ENCODE assay signal across 21 cellular contexts in the genomic region with DNA sequence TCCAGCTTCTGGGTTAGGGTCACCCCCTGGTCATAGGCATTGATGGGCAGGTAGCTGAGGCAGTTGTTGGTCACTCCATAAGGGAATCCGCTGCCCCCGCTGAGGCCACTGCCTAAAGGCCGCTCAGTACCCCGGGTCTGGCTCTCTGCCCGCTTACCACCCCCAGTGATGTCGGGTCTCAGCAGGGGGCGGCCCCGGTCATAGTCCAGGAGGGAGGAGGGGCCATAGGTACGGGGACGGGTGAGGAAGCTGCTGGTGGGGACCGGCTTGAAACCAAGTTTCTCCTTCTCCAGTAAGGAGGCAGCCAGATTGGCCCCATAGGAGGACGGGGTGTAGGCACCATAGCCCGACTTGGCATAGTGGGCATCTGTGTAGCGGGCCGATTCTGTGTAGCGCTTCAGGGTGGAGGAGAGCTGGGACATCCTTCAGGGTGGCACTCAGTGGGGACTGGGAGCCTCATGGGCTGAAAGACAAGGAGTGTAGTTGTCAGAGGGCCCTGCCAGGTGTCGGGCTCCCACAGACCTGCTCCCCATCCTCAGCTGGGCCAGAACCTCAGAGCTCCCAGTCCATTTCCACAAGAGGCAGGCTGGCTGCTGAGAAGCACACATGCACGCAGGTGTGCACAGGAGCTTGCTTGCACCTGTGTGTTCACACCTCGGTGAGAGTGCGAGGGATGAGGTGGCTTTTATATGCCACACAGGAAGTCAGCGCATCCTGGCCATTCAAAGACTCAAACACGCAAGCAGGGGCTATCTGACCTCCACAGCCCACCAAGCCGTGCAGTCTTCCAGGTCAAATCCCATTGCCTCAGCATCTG. TPM values are rescaled to one million over a fixed set of nuclear protein-coding genes. Genes with fewer than 3 reads are reported as not detected.
DNase-seq lines count a peak whose midpoint lies in the region; ATAC-seq and TF ChIP-seq lines count a peak whose summit lies in the region.
"Had no signal": no experiment of that assay in that cellular context is flagged by ENCODE, and none has a peak within 500 bp of the region (broad histone marks: within the 10 kb centered on the region; RNA-seq: fewer than 3 reads in every experiment).

No MANE protein-coding gene starts in this region.

- H3K27me3 ChIP-seq in right atrium auricular region: no peaks in the 10 kb centered on the region
- H3K27me3 ChIP-seq: adrenal gland, breast epithelium, hepatocyte, neural progenitor cell, SJCRH30 had no signal

- peak; percentile 37 for ATAC-seq in activated naive CD8-positive, alpha-beta T cell treated with anti-CD3 and anti-CD28 coated beads, Interleukin-2, amount 10 ng/mL, durations not matched to agents 7 days and 5 days (ENCODE audit: low read depth)
- ATAC-seq in HG03432 (IDR thresholded peaks at IDR 0.05; ENCODE audit: unreplicated experiment): no peak

- no peaks in the 10 kb centered on the region for H3K9me3 ChIP-seq in right atrium auricular region
- H3K9me3 ChIP-seq: adrenal gland, breast epithelium, SJCRH30 had no signal

- H3K9me3 Mint-ChIP-seq in activated naive CD8-positive, alpha-beta T cell treated with anti-CD3 and anti-CD28 coated beads, Interleukin-2, amount 10 ng/mL, durations not matched to agents 7 days and 5 days: no peaks in the 10 kb centered on the region
- H3K9me3 Mint-ChIP-seq in activated naive CD8-positive, alpha-beta T cell treated with anti-CD3 and anti-CD28 coated beads for 36 hours: no peaks in the 10 kb centered on the region
- H3K9me3 Mint-ChIP-seq: activated T-helper 2 cell treated with anti-CD3 and anti-CD28 coated beads, Interferon-gamma antibody, Interleukin-2, Interleukin-4, amounts not matched to agents 10 μg/mL and 5 μg/mL and 100 μg/mL, durations not matched to agents 14 hours and 24 hours and 36 hours; dendritic cell treated with granulocyte-macrophage colony-stimulating factor and Interleukin-4, amounts not matched to agents 40 ng/mL and 50 ng/mL, for 4 days; neural progenitor cell; T-helper 1 cell treated with Interleukin-12 subunit alpha and Interleukin-12 subunit beta and Interleukin-4 antibody, amounts not matched to agents 30 μg/mL and 1 μg/mL, for 36 hours had no signal

- H3K27ac ChIP-seq in right atrium auricular region (peak overlapping the region; percentile 94), substantia nigra (ENCODE audit: low read depth, low read length, poor library complexity, severe bottlenecking) (peak overlapping the region; percentile 100)
- H3K27ac ChIP-seq: C4-2B, hepatocyte, neural progenitor cell, SJCRH30 had no signal

- TF ChIP-seq CTCF in right atrium auricular region (IDR thresholded peaks at IDR 0.05): no peak

- H3K36me3 ChIP-seq in right atrium auricular region: no peaks in the 10 kb centered on the region
- H3K36me3 ChIP-seq: adrenal gland, breast epithelium, neural progenitor cell, SJCRH30 had no signal

- POLR2A ChIA-PET in activated naive CD8-positive, alpha-beta T cell treated with anti-CD3 and anti-CD28 coated beads, Interleukin-2, amount 10 ng/mL, durations not matched to agents 7 days and 5 days (lab: Charles Lee): no interaction called here

- H3K27me3 Mint-ChIP-seq in activated naive CD8-positive, alpha-beta T cell treated with anti-CD3 and anti-CD28 coated beads, Interleukin-2, amount 10 ng/mL, durations not matched to agents 7 days and 5 days: peaks cover 16% of the 10 kb centered on the region
- H3K27me3 Mint-ChIP-seq in activated naive CD8-positive, alpha-beta T cell treated with anti-CD3 and anti-CD28 coated beads for 36 hours: peaks cover 16% of the 10 kb centered on the region

- no peaks in the 10 kb centered on the region for H3K36me3 Mint-ChIP-seq in activated naive CD8-positive, alpha-beta T cell treated with anti-CD3 and anti-CD28 coated beads, Interleukin-2, amount 10 ng/mL, durations not matched to agents 7 days and 5 days
- H3K36me3 Mint-ChIP-seq in activated naive CD8-positive, alpha-beta T cell treated with anti-CD3 and anti-CD28 coated beads for 36 hours: no peaks in the 10 kb centered on the region
- H3K36me3 Mint-ChIP-seq: neural progenitor cell had no signal

- H3K4me3 Mint-ChIP-seq in activated naive CD8-positive, alpha-beta T cell treated with anti-CD3 and anti-CD28 coated beads, Interleukin-2, amount 10 ng/mL, durations not matched to agents 7 days and 5 days: no peak overlapping the region
- H3K4me3 Mint-ChIP-seq in activated naive CD8-positive, alpha-beta T cell treated with anti-CD3 and anti-CD28 coated beads for 36 hours: no peak overlapping the region
- H3K4me3 Mint-ChIP-seq: dendritic cell treated with granulocyte-macrophage colony-stimulating factor and Interleukin-4, amounts not matched to agents 40 ng/mL and 50 ng/mL, for 4 days; T-helper 1 cell treated with Interleukin-12 subunit alpha and Interleukin-12 subunit beta and Interleukin-4 antibody, amounts not matched to agents 30 μg/mL and 1 μg/mL, for 36 hours had no signal

- H3K4me1 ChIP-seq in right atrium auricular region: peaks cover 0 to 94% of the 10 kb centered on the region in 2 donors

- H3K4me1 Mint-ChIP-seq in activated naive CD8-positive, alpha-beta T cell treated with anti-CD3 and anti-CD28 coated beads, Interleukin-2, amount 10 ng/mL, durations not matched to agents 7 days and 5 days: peaks cover 18% of the 10 kb centered on the region
- peaks cover 5% of the 10 kb centered on the region for H3K4me1 Mint-ChIP-seq in activated naive CD8-positive, alpha-beta T cell treated with anti-CD3 and anti-CD28 coated beads for 36 hours

- H3K27ac Mint-ChIP-seq in activated naive CD8-positive, alpha-beta T cell treated with anti-CD3 and anti-CD28 coated beads, Interleukin-2, amount 10 ng/mL, durations not matched to agents 7 days and 5 days: no peak overlapping the region
- H3K27ac Mint-ChIP-seq in activated naive CD8-positive, alpha-beta T cell treated with anti-CD3 and anti-CD28 coated beads for 36 hours: no peak overlapping the region
- H3K27ac Mint-ChIP-seq: activated T-helper 2 cell treated with anti-CD3 and anti-CD28 coated beads, Interferon-gamma antibody, Interleukin-2, Interleukin-4, amounts not matched to agents 10 μg/mL and 5 μg/mL and 100 μg/mL, durations not matched to agents 14 hours and 24 hours and 36 hours; dendritic cell treated with granulocyte-macrophage colony-stimulating factor and Interleukin-4, amounts not matched to agents 40 ng/mL and 50 ng/mL, for 4 days; T-helper 1 cell treated with Interleukin-12 subunit alpha and Interleukin-12 subunit beta and Interleukin-4 antibody, amounts not matched to agents 30 μg/mL and 1 μg/mL, for 36 hours had no signal

- no peak overlapping the region for H3K4me3 ChIP-seq in right atrium auricular region
- H3K4me3 ChIP-seq: adrenal gland, breast epithelium, hepatocyte, lung, neural progenitor cell, SJCRH30 had no signal

- no peak for DNase-seq in activated naive CD8-positive, alpha-beta T cell treated with anti-CD3 and anti-CD28 coated beads, Interleukin-2, amount 10 ng/mL, durations not matched to agents 7 days and 5 days
- DNase-seq in activated naive CD8-positive, alpha-beta T cell treated with anti-CD3 and anti-CD28 coated beads for 36 hours: no peak
- peak; percentile 2 for DNase-seq in NAMALWA (ENCODE audit: low spot score)
- no peak for DNase-seq in right atrium auricular region (ENCODE audit: low spot score)
- peak in 1 of 49 donors; percentile 64 for DNase-seq in substantia nigra (lab: John Stamatoyannopoulos, UW)
- no peak for DNase-seq in NCI-H1694 treated with DMSO at 0.1 percent for 48 hours (lab: John Stamatoyannopoulos, UW)
- no peak for DNase-seq in stimulated activated CD4-positive, alpha-beta T cell treated with anti-CD3 and anti-CD28 coated beads, Interleukin-2, amount 100 ng/mL, for 24 hours
- DNase-seq: stimulated activated naive CD4-positive, alpha-beta T cell treated with Interleukin-2 at 50 U/mL for 16 hours had no signal

RNA-seq across cellular contexts. Expression of gene USP2, which starts 8.2 kb away (rescaled TPM):
- under 1 TPM; 0.62 to 0.83 TPM for total RNA-seq in activated naive CD8-positive, alpha-beta T cell treated with anti-CD3 and anti-CD28 coated beads, Interleukin-2, amount 10 ng/mL, durations not matched to agents 7 days and 5 days
- total RNA-seq in activated naive CD8-positive, alpha-beta T cell treated with anti-CD3 and anti-CD28 coated beads for 36 hours: 1 to 10 TPM in 1 of 2 experiments, under 1 TPM in 1; 0.82 to 1.4 TPM
- 10 to 100 TPM; 38.9 to 58.7 TPM for total RNA-seq in right atrium auricular region

RNA-seq across cellular contexts. Expression of gene MFRP, which starts 26.8 kb away (rescaled TPM):
- total RNA-seq in activated naive CD8-positive, alpha-beta T cell treated with anti-CD3 and anti-CD28 coated beads, Interleukin-2, amount 10 ng/mL, durations not matched to agents 7 days and 5 days: not detected
- not detected for total RNA-seq in activated naive CD8-positive, alpha-beta T cell treated with anti-CD3 and anti-CD28 coated beads for 36 hours
- total RNA-seq in right atrium auricular region: not detected
- total RNA-seq: activated T-helper 2 cell treated with anti-CD3 and anti-CD28 coated beads, Interferon-gamma antibody, Interleukin-2, Interleukin-4, amounts not matched to agents 10 μg/mL and 5 μg/mL and 100 μg/mL, durations not matched to agents 14 hours and 24 hours and 36 hours; hepatocyte; lung; pulmonary artery endothelial cell; SJCRH30; urinary bladder had no signal

RNA-seq across cellular contexts. Expression of gene C1QTNF5, which starts 32.6 kb away (rescaled TPM):
- total RNA-seq in activated naive CD8-positive, alpha-beta T cell treated with anti-CD3 and anti-CD28 coated beads, Interleukin-2, amount 10 ng/mL, durations not matched to agents 7 days and 5 days: not detected
- not detected for total RNA-seq in activated naive CD8-positive, alpha-beta T cell treated with anti-CD3 and anti-CD28 coated beads for 36 hours
- total RNA-seq in right atrium auricular region: 10 to 100 TPM; 41.4 to 47.4 TPM
- total RNA-seq: activated T-helper 2 cell treated with anti-CD3 and anti-CD28 coated beads, Interferon-gamma antibody, Interleukin-2, Interleukin-4, amounts not matched to agents 10 μg/mL and 5 μg/mL and 100 μg/mL, durations not matched to agents 14 hours and 24 hours and 36 hours had no signal

RNA-seq across cellular contexts. Expression of gene RNF26, which starts 38.9 kb away (rescaled TPM):
- total RNA-seq in activated naive CD8-positive, alpha-beta T cell treated with anti-CD3 and anti-CD28 coated beads, Interleukin-2, amount 10 ng/mL, durations not matched to agents 7 days and 5 days: 10 to 100 TPM; 32.2 to 32.9 TPM
- total RNA-seq in activated naive CD8-positive, alpha-beta T cell treated with anti-CD3 and anti-CD28 coated beads for 36 hours: 10 to 100 TPM; 31.8 to 33.0 TPM
- 10 to 100 TPM in 1 of 2 donors, 1 to 10 TPM in 1; 8.2 to 10.3 TPM for total RNA-seq in right atrium auricular region

RNA-seq across cellular contexts. Expression of gene THY1, which starts 49.7 kb away (rescaled TPM):
- not detected for total RNA-seq in activated naive CD8-positive, alpha-beta T cell treated with anti-CD3 and anti-CD28 coated beads, Interleukin-2, amount 10 ng/mL, durations not matched to agents 7 days and 5 days
- under 1 TPM in 1 of 2 experiments, not detected in 1; 0.30 TPM for total RNA-seq in activated naive CD8-positive, alpha-beta T cell treated with anti-CD3 and anti-CD28 coated beads for 36 hours
- total RNA-seq in right atrium auricular region: 1 to 10 TPM; 2.0 to 7.2 TPM
- total RNA-seq: pulmonary artery endothelial cell had no signal

Comparison
In these comparisons a context has a peak if more than half of its experiments do, and no peak if none do; other contexts are left out.
1. RNA of gene USP2, which starts 8.2 kb away (total RNA-seq): 38.9 to 58.7 TPM in right atrium auricular region; 0.82 to 1.4 TPM in activated naive CD8-positive, alpha-beta T cell treated with anti-CD3 and anti-CD28 coated beads for 36 hours and 0.62 to 0.83 TPM in activated naive CD8-positive, alpha-beta T cell treated with anti-CD3 and anti-CD28 coated beads, Interleukin-2, amount 10 ng/mL, durations not matched to agents 7 days and 5 days; every median in the first group is over 10 times any median in the second.
2. RNA of gene C1QTNF5, which starts 32.6 kb away (total RNA-seq): 41.4 to 47.4 TPM in right atrium auricular region; not detected in activated naive CD8-positive, alpha-beta T cell treated with anti-CD3 and anti-CD28 coated beads, Interleukin-2, amount 10 ng/mL, durations not matched to agents 7 days and 5 days and not detected in activated naive CD8-positive, alpha-beta T cell treated with anti-CD3 and anti-CD28 coated beads for 36 hours; every median in the first group is over 10 times any median in the second.